20 cellular contexts compared by ENCODE assay signal in the genomic region with DNA sequence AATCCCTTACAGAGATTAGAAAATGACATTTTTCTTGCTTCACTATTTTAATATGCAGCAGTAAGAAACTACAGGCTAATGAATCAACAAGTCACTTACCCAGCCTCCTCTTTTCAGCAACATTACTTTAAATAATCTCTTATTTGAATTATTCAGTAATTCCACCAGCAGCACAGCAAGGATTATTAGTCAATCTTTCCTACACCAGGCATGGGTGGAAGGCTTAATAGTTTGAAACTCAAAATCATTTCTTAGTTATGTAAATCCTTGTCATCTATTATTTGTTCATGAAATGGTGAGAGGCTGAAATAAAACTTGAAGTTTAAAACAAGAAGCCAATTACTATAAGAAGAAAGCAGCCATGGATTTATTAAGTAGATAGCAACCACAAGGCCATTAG.
"Had no signal": no experiment of that assay in that cellular context is flagged by ENCODE, and none has a peak within 500 bp of the region (broad histone marks: within the 10 kb centered on the region; RNA-seq: fewer than 3 reads in every experiment).

No MANE protein-coding gene starts in this region.

- DNase-seq: colonic mucosa; cortex of kidney; effector CD8-positive, alpha-beta T cell; effector memory CD8-positive, alpha-beta T cell; endodermal cell; erythroblast; esophagus squamous epithelium; foreskin fibroblast; gastrocnemius medialis; glutamatergic neuron; heart right ventricle; hippocampal formation; left cardiac atrium; left lung; left ventricle myocardium superior; lower lobe of right lung; mesenchymal stem cell; mucosa of descending colon; naive B cell had no signal

- H3K4me1 ChIP-seq: colonic mucosa, esophagus squamous epithelium, gastrocnemius medialis, heart right ventricle, left lung, lower lobe of right lung had no signal

- H3K27me3 ChIP-seq: colonic mucosa, esophagus squamous epithelium, gastrocnemius medialis, heart right ventricle, left lung had no signal

- H3K27ac ChIP-seq: colonic mucosa, epithelial cell of prostate, esophagus squamous epithelium, gastrocnemius medialis, heart right ventricle, left lung, lower lobe of right lung had no signal

- H3K4me3 ChIP-seq: colonic mucosa, esophagus squamous epithelium, gastrocnemius medialis, heart right ventricle, left lung, lower lobe of right lung, mucosa of descending colon had no signal

- H3K36me3 ChIP-seq: colonic mucosa, esophagus squamous epithelium, gastrocnemius medialis, heart right ventricle, left lung, lower lobe of right lung had no signal

- H3K9me3 ChIP-seq: colonic mucosa, esophagus squamous epithelium, gastrocnemius medialis, heart right ventricle, left lung, lower lobe of right lung had no signal
